Comparison of ENCODE assay signal across 14 cellular contexts in genomic region chr17:50961282-50962220, GRCh38.
"Had no signal": no experiment of that assay in that cellular context is flagged by ENCODE, and none has a peak within 500 bp of the region (broad histone marks: within the 10 kb centered on the region; RNA-seq: fewer than 3 reads in every experiment).

No MANE protein-coding gene starts in this region.

- H3K9me3 ChIP-seq: breast epithelium, gastroesophageal sphincter, left lung, ovary, thyroid gland had no signal

- H3K9me3 Mint-ChIP-seq: activated B cell treated with CpG ODN at 0.5 μM for 24 hours; activated T-helper 1 cell treated with anti-CD3 and anti-CD28 coated beads, Interleukin-12 subunit alpha, Interleukin-12 subunit beta, Interleukin-2, Interleukin-4 antibody, amounts not matched to agents 30 ng/mL and 10 ng/mL and 1 ng/mL, durations not matched to agents 14 hours and 24 hours and 36 hours; naive B cell had no signal

- H3K4me3 Mint-ChIP-seq: activated B cell treated with CpG ODN at 0.5 μM for 24 hours; activated T-helper 1 cell treated with anti-CD3 and anti-CD28 coated beads, Interleukin-12 subunit alpha, Interleukin-12 subunit beta, Interleukin-2, Interleukin-4 antibody, amounts not matched to agents 30 ng/mL and 10 ng/mL and 1 ng/mL, durations not matched to agents 14 hours and 24 hours and 36 hours; naive B cell; T-helper 17 cell had no signal

- H3K27ac ChIP-seq: breast epithelium, gastroesophageal sphincter, left lung, ovary had no signal

- H3K27me3 Mint-ChIP-seq: activated B cell treated with CpG ODN at 0.5 μM for 24 hours, naive B cell, T-helper 17 cell had no signal

- H3K27me3 ChIP-seq: breast epithelium, gastroesophageal sphincter, left lung, ovary, thyroid gland had no signal

- H3K4me1 ChIP-seq: breast epithelium, left lung had no signal

- H3K36me3 ChIP-seq: breast epithelium, ovary had no signal

- DNase-seq: activated B cell treated with CpG ODN at 0.5 μM for 24 hours; activated CD4-positive, alpha-beta T cell treated with anti-CD3 and anti-CD28 coated beads for 48 hours; activated CD8-positive, alpha-beta memory T cell treated with anti-CD3 and anti-CD28 coated beads, Interleukin-2, amount 50 U/mL, for 48 hours; aorta; erythroblast; left lung; naive B cell; ovary; stimulated activated CD4-positive, alpha-beta T cell treated with anti-CD3 and anti-CD28 coated beads, Interleukin-2, amount 100 ng/mL, for 24 hours; T-helper 17 cell; thyroid gland had no signal

- ATAC-seq: gastroesophageal sphincter, left lung, T-helper 17 cell had no signal

- H3K4me3 ChIP-seq: breast epithelium, gastroesophageal sphincter, left lung, ovary, thyroid gland had no signal

- H3K27ac Mint-ChIP-seq: activated B cell treated with CpG ODN at 0.5 μM for 24 hours; activated T-helper 1 cell treated with anti-CD3 and anti-CD28 coated beads, Interleukin-12 subunit alpha, Interleukin-12 subunit beta, Interleukin-2, Interleukin-4 antibody, amounts not matched to agents 30 ng/mL and 10 ng/mL and 1 ng/mL, durations not matched to agents 14 hours and 24 hours and 36 hours; T-helper 17 cell had no signal
